Comparison of ENCODE assay signal across 11 cellular contexts in genomic region chrX:1027133-1027532, GRCh38.
DNase-seq lines count a peak whose midpoint lies in the region; ATAC-seq lines count a peak whose summit lies in the region.
"Had no signal": no experiment of that assay in that cellular context is flagged by ENCODE, and none has a peak within 500 bp of the region (broad histone marks: within the 10 kb centered on the region; RNA-seq: fewer than 3 reads in every experiment).

No MANE protein-coding gene starts in this region.

- H3K9me3 Mint-ChIP-seq in activated T-cell treated with anti-CD3 and anti-CD28 coated beads, Interleukin-2, amount 50 U/mL, for 4 hours = no peaks in the 10 kb centered on the region
- H3K9me3 Mint-ChIP-seq in activated CD4-positive, alpha-beta memory T cell treated with anti-CD3 and anti-CD28 coated beads, Interleukin-2, amount 10 ng/mL, durations not matched to agents 7 days and 5 days = peaks cover 12% of the 10 kb centered on the region

- H3K27me3 Mint-ChIP-seq in activated T-cell treated with anti-CD3 and anti-CD28 coated beads, Interleukin-2, amount 50 U/mL, for 4 hours (ENCODE audit: low read depth) = peaks cover 17% of the 10 kb centered on the region
- H3K27me3 Mint-ChIP-seq in activated CD4-positive, alpha-beta memory T cell treated with anti-CD3 and anti-CD28 coated beads, Interleukin-2, amount 10 ng/mL, durations not matched to agents 7 days and 5 days = peaks cover 3% of the 10 kb centered on the region

- H3K27ac Mint-ChIP-seq in activated CD4-positive, alpha-beta memory T cell treated with anti-CD3 and anti-CD28 coated beads, Interleukin-2, amount 10 ng/mL, durations not matched to agents 7 days and 5 days = no peak overlapping the region

- CTCF ChIA-PET in activated CD4-positive, alpha-beta memory T cell treated with anti-CD3 and anti-CD28 coated beads, Interleukin-2, amount 10 ng/mL, durations not matched to agents 7 days and 5 days (lab: Charles Lee) = no interaction called here

- no peak for DNase-seq in activated T-cell treated with anti-CD3 and anti-CD28 coated beads, Interleukin-2, amount 50 U/mL, for 4 hours
- no peak for DNase-seq in activated T-cell treated with anti-CD3 and anti-CD28 coated beads, Interleukin-2, amount 50 U/mL, for 1 hour
- no peak for DNase-seq in activated CD4-positive, alpha-beta memory T cell treated with anti-CD3 and anti-CD28 coated beads, Interleukin-2, amount 10 ng/mL, durations not matched to agents 7 days and 5 days
- peak; percentile 9 for DNase-seq in stimulated activated naive CD8-positive, alpha-beta T cell treated with anti-CD3 and anti-CD28 coated beads, Interleukin-15, Interleukin-2, amounts not matched to agents 100 U/mL and 50 U/mL, for 24 hours
- DNase-seq in NCI-H226 (no peak), EL (no peak), DMS53 (lab: John Stamatoyannopoulos, UW) (no peak)
- DNase-seq: body of pancreas, NCI-H187 treated with DMSO at 0.1 percent for 48 hours, upper lobe of left lung had no signal

- ATAC-seq in activated T-cell treated with anti-CD3 and anti-CD28 coated beads, Interleukin-2, amount 50 U/mL, for 4 hours = no peak
- ATAC-seq in HG03159 (IDR thresholded peaks at IDR 0.05; ENCODE audit: unreplicated experiment) = peak; percentile 43
- no peak for ATAC-seq in stimulated activated naive CD8-positive, alpha-beta T cell treated with anti-CD3 and anti-CD28 coated beads, Interleukin-15, Interleukin-2, amounts not matched to agents 100 U/mL and 50 U/mL, for 24 hours
- ATAC-seq: body of pancreas had no signal

- peaks cover 14% of the 10 kb centered on the region for H3K4me1 Mint-ChIP-seq in activated T-cell treated with anti-CD3 and anti-CD28 coated beads, Interleukin-2, amount 50 U/mL, for 4 hours (ENCODE audit: low read depth)
- H3K4me1 Mint-ChIP-seq in activated CD4-positive, alpha-beta memory T cell treated with anti-CD3 and anti-CD28 coated beads, Interleukin-2, amount 10 ng/mL, durations not matched to agents 7 days and 5 days = peaks cover 13% of the 10 kb centered on the region

- POLR2A ChIA-PET in activated CD4-positive, alpha-beta memory T cell treated with anti-CD3 and anti-CD28 coated beads, Interleukin-2, amount 10 ng/mL, durations not matched to agents 7 days and 5 days (lab: Charles Lee) = no interaction called here

- no peaks in the 10 kb centered on the region for H3K36me3 Mint-ChIP-seq in activated T-cell treated with anti-CD3 and anti-CD28 coated beads, Interleukin-2, amount 50 U/mL, for 4 hours (ENCODE audit: insufficient read depth)
- no peaks in the 10 kb centered on the region for H3K36me3 Mint-ChIP-seq in activated CD4-positive, alpha-beta memory T cell treated with anti-CD3 and anti-CD28 coated beads, Interleukin-2, amount 10 ng/mL, durations not matched to agents 7 days and 5 days (ENCODE audit: low read depth)

- peak overlapping the region; percentile 58 for H3K4me3 Mint-ChIP-seq in activated T-cell treated with anti-CD3 and anti-CD28 coated beads, Interleukin-2, amount 50 U/mL, for 4 hours
- peak overlapping the region; percentile 40 for H3K4me3 Mint-ChIP-seq in activated CD4-positive, alpha-beta memory T cell treated with anti-CD3 and anti-CD28 coated beads, Interleukin-2, amount 10 ng/mL, durations not matched to agents 7 days and 5 days
